ENCODE assay signal across 11 cellular contexts in the genomic region with DNA sequence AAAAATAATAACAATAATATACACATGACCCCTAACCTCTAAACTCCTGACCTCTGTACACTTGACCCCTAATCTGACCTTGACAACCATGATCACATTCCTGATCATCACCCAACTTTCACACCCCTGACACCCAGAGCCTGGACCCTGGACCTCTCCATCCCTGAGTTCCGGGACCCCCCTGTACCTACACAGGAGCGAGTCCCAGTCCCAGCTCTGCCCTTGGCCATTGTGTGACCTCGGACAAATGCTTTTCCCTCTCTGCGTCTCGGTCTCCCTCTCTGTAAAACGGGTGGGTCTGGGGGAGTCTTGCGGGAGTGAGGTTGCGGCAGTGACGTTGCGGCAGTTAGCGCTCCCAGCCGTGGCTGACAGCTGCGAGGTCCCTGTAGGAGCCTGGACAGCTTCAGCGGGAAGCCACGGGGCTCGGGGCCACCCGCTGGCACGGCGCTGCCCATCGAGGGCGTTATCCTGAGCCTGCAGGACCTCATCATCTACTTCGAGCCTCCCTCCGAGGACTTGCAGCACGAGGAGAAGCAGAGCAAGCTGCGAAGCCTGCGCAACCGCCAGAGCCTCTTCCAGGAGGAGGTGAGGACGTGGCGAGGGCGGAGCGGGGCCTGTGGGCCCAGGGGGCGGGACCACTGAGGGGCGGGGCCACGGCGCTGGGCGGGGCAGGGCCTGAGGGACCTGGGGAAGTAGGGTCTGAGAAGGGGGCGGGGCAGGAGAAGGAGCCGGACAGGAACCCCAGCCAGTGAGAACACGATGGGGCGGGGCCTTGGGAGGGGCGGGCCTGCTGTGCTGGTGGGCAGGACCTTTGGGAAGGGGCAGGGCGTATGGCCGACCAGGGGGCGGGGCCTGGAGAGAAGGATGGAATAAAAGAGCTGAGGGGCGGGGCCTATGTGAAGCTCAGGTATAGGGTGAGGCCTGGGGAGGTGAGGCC. TPM values are rescaled to one million over a fixed set of nuclear protein-coding genes. Genes with fewer than 3 reads are reported as not detected.
A peak's percentile ranks its signal among the peaks of the same experiment; 100 is the strongest.
DNase-seq lines count a peak whose midpoint lies in the region; ATAC-seq and TF ChIP-seq lines count a peak whose summit lies in the region.
"Had no signal": no experiment of that assay in that cellular context is flagged by ENCODE, and none has a peak within 500 bp of the region (broad histone marks: within the 10 kb centered on the region; RNA-seq: fewer than 3 reads in every experiment).

No MANE protein-coding gene starts in this region.

- TF ChIP-seq POLR2A in Peyer's patch (IDR thresholded peaks at IDR 0.05) = no peak

- ATAC-seq in activated CD8-positive, alpha-beta T cell treated with anti-CD3 and anti-CD28 coated beads for 36 hours = peak; percentile 56
- ATAC-seq in psoas muscle = peak; percentile 64 to 77 (median 73)
- no peak for ATAC-seq in GM19463 (IDR thresholded peaks at IDR 0.05; ENCODE audit: unreplicated experiment)

- H3K4me1 Mint-ChIP-seq in activated CD8-positive, alpha-beta T cell treated with anti-CD3 and anti-CD28 coated beads for 36 hours (ENCODE audit: low read depth) = peaks cover 6% of the 10 kb centered on the region

- no peaks in the 10 kb centered on the region for H3K4me1 ChIP-seq in HEK293 (ENCODE audit: control insufficient read depth, insufficient read depth, low read length)
- H3K4me1 ChIP-seq in psoas muscle = peaks cover 5% of the 10 kb centered on the region
- H3K4me1 ChIP-seq in Peyer's patch = no peaks in the 10 kb centered on the region

- intact Hi-C loops in activated CD8-positive, alpha-beta T cell treated with anti-CD3 and anti-CD28 coated beads for 36 hours (cut with micrococcal nuclease) = no loop called here
- intact Hi-C loops in psoas muscle (cut with DNase I) = no loop called here

- no peaks in the 10 kb centered on the region for H3K36me3 Mint-ChIP-seq in activated CD8-positive, alpha-beta T cell treated with anti-CD3 and anti-CD28 coated beads for 36 hours (ENCODE audit: low read depth)
- H3K36me3 Mint-ChIP-seq: activated naive CD8-positive, alpha-beta T cell; IgD-negative memory B cell had no signal

- WGBS in psoas muscle, 3 donors = 71 to 84% (median 82%) methylated on average over 43 to 45 of the region's 45 CpGs

- no peak overlapping the region for H3K4me3 Mint-ChIP-seq in activated CD8-positive, alpha-beta T cell treated with anti-CD3 and anti-CD28 coated beads for 36 hours
- H3K4me3 Mint-ChIP-seq: activated naive CD8-positive, alpha-beta T cell; IgD-negative memory B cell; T-helper 1 cell treated with Interleukin-12 subunit alpha and Interleukin-12 subunit beta and Interleukin-4 antibody, amounts not matched to agents 30 μg/mL and 1 μg/mL, for 36 hours had no signal

- H3K4me3 ChIP-seq in HEK293 (ENCODE audit: low read depth, low read length) (no peak overlapping the region), psoas muscle (no peak overlapping the region), Peyer's patch (no peak overlapping the region)

- H3K27me3 ChIP-seq in psoas muscle (ENCODE audit: insufficient read depth in 3 of 3, low read length in 2 of 3) = no peaks in the 10 kb centered on the region
- no peaks in the 10 kb centered on the region for H3K27me3 ChIP-seq in Peyer's patch

- H3K9me3 Mint-ChIP-seq in activated CD8-positive, alpha-beta T cell treated with anti-CD3 and anti-CD28 coated beads for 36 hours = no peaks in the 10 kb centered on the region
- H3K9me3 Mint-ChIP-seq: T-helper 1 cell treated with Interleukin-12 subunit alpha and Interleukin-12 subunit beta and Interleukin-4 antibody, amounts not matched to agents 30 μg/mL and 1 μg/mL, for 36 hours had no signal

- peak; percentile 62 for DNase-seq in NCI-H2227 (lab: John Stamatoyannopoulos, UW; ENCODE audit: unreplicated experiment)
- DNase-seq in NCI-H2227 treated with DMSO at 0.1 percent for 48 hours (lab: John Stamatoyannopoulos, UW) = no peak
- DNase-seq in activated CD8-positive, alpha-beta T cell treated with anti-CD3 and anti-CD28 coated beads for 36 hours = peak; percentile 42
- peak; percentile 53 to 87 for DNase-seq in psoas muscle
- DNase-seq in Peyer's patch = no peak
- no peak for DNase-seq in SW 1271 (lab: John Stamatoyannopoulos, UW)

- H3K27me3 Mint-ChIP-seq in activated CD8-positive, alpha-beta T cell treated with anti-CD3 and anti-CD28 coated beads for 36 hours = peaks cover 3% of the 10 kb centered on the region
- H3K27me3 Mint-ChIP-seq: activated naive CD8-positive, alpha-beta T cell had no signal

- TF ChIP-seq CTCF in HEK293 (tag by site-specific recombination; IDR thresholded peaks at IDR 0.05) (no peak), psoas muscle (IDR thresholded peaks at IDR 0.05) (no peak), Peyer's patch (IDR thresholded peaks at IDR 0.05) (no peak)
- TF ChIP-seq CTCF in activated CD8-positive, alpha-beta T cell treated with anti-CD3 and anti-CD28 coated beads for 36 hours (IDR thresholded peaks at IDR 0.05) = no peak

- H3K36me3 ChIP-seq in HEK293 (ENCODE audit: control insufficient read depth in 2 of 2, insufficient read depth in 1 of 2, low read length in 2 of 2) (no peaks in the 10 kb centered on the region), psoas muscle (ENCODE audit: insufficient read depth in 1 of 2, low read depth in 1 of 2) (peaks cover 2 to 99% of the 10 kb centered on the region in 2 donors), Peyer's patch (no peaks in the 10 kb centered on the region)

- no peak overlapping the region for H3K27ac ChIP-seq in HEK293 (ENCODE audit: extremely low read depth, low read depth, low read length)
- peak overlapping the region; percentile 58 for H3K27ac ChIP-seq in psoas muscle
- H3K27ac ChIP-seq in Peyer's patch = no peak overlapping the region

- CTCF ChIA-PET in HEK293 (lab: Yijun Ruan, JAX) = interaction anchor here (0.6 to 0.8 kb wide), 4 partner anchors 17 to 550 kb away, joined by 3 read pairs; no protein-coding TSS in a partner anchor
- CTCF ChIA-PET in activated CD8-positive, alpha-beta T cell treated with anti-CD3 and anti-CD28 coated beads for 36 hours (lab: Charles Lee) = no interaction called here

- POLR2A ChIA-PET in HEK293 (lab: Yijun Ruan, JAX) = no interaction called here
- POLR2A ChIA-PET in activated CD8-positive, alpha-beta T cell treated with anti-CD3 and anti-CD28 coated beads for 36 hours (lab: Charles Lee) = no interaction called here

- no peak overlapping the region for H3K27ac Mint-ChIP-seq in activated CD8-positive, alpha-beta T cell treated with anti-CD3 and anti-CD28 coated beads for 36 hours
- H3K27ac Mint-ChIP-seq: activated naive CD8-positive, alpha-beta T cell; IgD-negative memory B cell; T-helper 1 cell treated with Interleukin-12 subunit alpha and Interleukin-12 subunit beta and Interleukin-4 antibody, amounts not matched to agents 30 μg/mL and 1 μg/mL, for 36 hours had no signal

- no peaks in the 10 kb centered on the region for H3K9me3 ChIP-seq in HEK293 (ENCODE audit: control insufficient read depth, insufficient read depth, low read depth, low read length)
- no peaks in the 10 kb centered on the region for H3K9me3 ChIP-seq in psoas muscle
- no peaks in the 10 kb centered on the region for H3K9me3 ChIP-seq in Peyer's patch

TF ChIP-seq in HEK293, 187 proteins besides CTCF, POLR2A, EP300 and RAD21 (continues in another document):
- no peak for TF ChIP-seq ZBTB8A (tag by site-specific recombination; IDR thresholded peaks at IDR 0.05)
- no peak for TF ChIP-seq FEZF1 (tag by site-specific recombination; IDR thresholded peaks at IDR 0.05)
- TF ChIP-seq ZFP69B (tag by site-specific recombination; IDR thresholded peaks at IDR 0.05) = 0 out of 2 replicates have a peak, but pooled peaks have one; percentile 18
- TF ChIP-seq ZNF239 (tag by site-specific recombination; IDR thresholded peaks at IDR 0.05) = no peak
- peak; percentile 52 for TF ChIP-seq SP2 (tag by site-specific recombination; IDR thresholded peaks at IDR 0.05)
- peak; percentile 58; the same call in 1 of the 2 replicates for TF ChIP-seq BCL11B (tag by site-specific recombination; IDR thresholded peaks at IDR 0.05; ENCODE audit: low read depth)
- TF ChIP-seq KLF1 (tag by site-specific recombination; IDR thresholded peaks at IDR 0.05) = 0 out of 2 replicates have a peak, but pooled peaks have one; percentile 29
- TF ChIP-seq, protein P1, sequence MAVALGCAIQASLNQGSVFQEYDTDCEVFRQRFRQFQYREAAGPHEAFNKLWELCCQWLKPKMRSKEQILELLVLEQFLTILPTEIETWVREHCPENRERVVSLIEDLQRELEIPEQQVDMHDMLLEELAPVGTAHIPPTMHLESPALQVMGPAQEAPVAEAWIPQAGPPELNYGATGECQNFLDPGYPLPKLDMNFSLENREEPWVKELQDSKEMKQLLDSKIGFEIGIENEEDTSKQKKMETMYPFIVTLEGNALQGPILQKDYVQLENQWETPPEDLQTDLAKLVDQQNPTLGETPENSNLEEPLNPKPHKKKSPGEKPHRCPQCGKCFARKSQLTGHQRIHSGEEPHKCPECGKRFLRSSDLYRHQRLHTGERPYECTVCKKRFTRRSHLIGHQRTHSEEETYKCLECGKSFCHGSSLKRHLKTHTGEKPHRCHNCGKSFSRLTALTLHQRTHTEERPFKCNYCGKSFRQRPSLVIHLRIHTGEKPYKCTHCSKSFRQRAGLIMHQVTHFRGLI (tag by site-specific recombination; IDR thresholded peaks at IDR 0.05) = no peak
- no peak for TF ChIP-seq ZNF248 (tag by site-specific recombination; IDR thresholded peaks at IDR 0.05)
- no peak for TF ChIP-seq PRDM1 (tag by site-specific recombination; IDR thresholded peaks at IDR 0.05)
- TF ChIP-seq ZNF132 (tag by site-specific recombination; IDR thresholded peaks at IDR 0.05; ENCODE audit: borderline replicate concordance) = no peak
- TF ChIP-seq ZIC2 (tag by site-specific recombination; IDR thresholded peaks at IDR 0.05) = no peak
- 0 out of 2 replicates have a peak, but pooled peaks have one; percentile 48 for TF ChIP-seq BCL11A (tag by site-specific recombination; IDR thresholded peaks at IDR 0.05; ENCODE audit: low read depth)
- no peak for TF ChIP-seq HOXA7 (CRISPR knock-in tag; IDR thresholded peaks at IDR 0.05; ENCODE audit: borderline replicate concordance)

RNA-seq across cellular contexts. Expression of a gene that starts 19.2 kb away (rescaled TPM):
- total RNA-seq in activated CD8-positive, alpha-beta T cell treated with anti-CD3 and anti-CD28 coated beads for 36 hours = 1 to 10 TPM in 1 of 2 experiments, under 1 TPM in 1; 0.63 to 1.2 TPM
- 1,000 to 10,000 TPM in 2 of 4 donors, 100 to 1,000 TPM in 2; 572 to 1,211 (median 883) TPM for total RNA-seq in psoas muscle
- polyA plus RNA-seq in psoas muscle = 100 to 1,000 TPM in 2 of 3 donors, 10 to 100 TPM in 1; 56.0 to 278 (median 122) TPM
- total RNA-seq in Peyer's patch = 1 to 10 TPM in 3 of 4 donors, under 1 TPM in 1; 0.35 to 4.6 (median 3.4) TPM

RNA-seq across cellular contexts. Expression of a gene that starts 26.7 kb away (rescaled TPM):
- total RNA-seq in activated CD8-positive, alpha-beta T cell treated with anti-CD3 and anti-CD28 coated beads for 36 hours = 1 to 10 TPM; 1.4 to 1.8 TPM
- total RNA-seq in psoas muscle = 1 to 10 TPM in 1 of 4 donors, under 1 TPM in 3; 0.44 to 2.0 (median 0.80) TPM
- under 1 TPM; 0.17 to 0.31 (median 0.25) TPM for polyA plus RNA-seq in psoas muscle
- 1 to 10 TPM in 2 of 4 donors, under 1 TPM in 2; 0.70 to 9.1 (median 1.7) TPM for total RNA-seq in Peyer's patch

RNA-seq across cellular contexts. Expression of a gene that starts 49.8 kb away (rescaled TPM):
- total RNA-seq in activated CD8-positive, alpha-beta T cell treated with anti-CD3 and anti-CD28 coated beads for 36 hours = 10 to 100 TPM; 11.7 to 12.5 TPM
- total RNA-seq in psoas muscle = 1 to 10 TPM; 1.1 to 4.5 (median 1.4) TPM
- polyA plus RNA-seq in psoas muscle = 1 to 10 TPM; 1.4 to 6.6 (median 1.8) TPM
- 10 to 100 TPM; 28.9 to 76.8 (median 48.1) TPM for total RNA-seq in Peyer's patch

Comparison
In these comparisons a context has a peak if more than half of its experiments do, and no peak if none do; other contexts are left out.
1. DNase-seq: peak in NCI-H2227 (single experiment), activated CD8-positive, alpha-beta T cell treated with anti-CD3 and anti-CD28 coated beads for 36 hours (single experiment) and psoas muscle (2 of 2); none in NCI-H2227 treated with DMSO at 0.1 percent for 48 hours (single experiment), Peyer's patch (0 of 3) and SW 1271 (0 of 2).
2. RNA of a gene that starts 19.2 kb away (total RNA-seq): 572 to 1,211 TPM in psoas muscle; 0.35 to 4.6 TPM in Peyer's patch and 0.63 to 1.2 TPM in activated CD8-positive, alpha-beta T cell treated with anti-CD3 and anti-CD28 coated beads for 36 hours; every median in the first group is over 100 times any median in the second.